ENCODE assay signal across 20 cellular contexts in genomic region chr2:235967358-235967757, GRCh38.
DNase-seq lines count a peak whose midpoint lies in the region; ATAC-seq, FAIRE-seq and TF ChIP-seq lines count a peak whose summit lies in the region.
"Had no signal": no experiment of that assay in that cellular context is flagged by ENCODE, and none has a peak within 500 bp of the region (broad histone marks: within the 10 kb centered on the region; RNA-seq: fewer than 3 reads in every experiment).

No MANE protein-coding gene starts in this region.

- no peak for FAIRE-seq in HepG2 (lab: Jason Lieb, UNC)
- FAIRE-seq: GM12892 had no signal

- no peak overlapping the region for H3T11ph ChIP-seq in H9 (ENCODE audit: low read length)

- no peak overlapping the region for H2BK120ac ChIP-seq in H9 (ENCODE audit: low read depth, low read length, poor library complexity, severe bottlenecking)

- TF ChIP-seq POLR2A in HepG2 (IDR thresholded peaks at IDR 0.05; ENCODE audit: insufficient read depth in 1 of 2, low read depth in 2 of 2, low read length in 2 of 2) (no peak), right lobe of liver (IDR thresholded peaks at IDR 0.05) (no peak)

- H3K4me3 Mint-ChIP-seq in H9 (no peak overlapping the region), T-helper 17 cell (peak overlapping the region; percentile 10)
- H3K4me3 Mint-ChIP-seq: CD4-positive, alpha-beta memory T cell; GM23338; HFFc6 had no signal

- no peak overlapping the region for H2BK5ac ChIP-seq in H9 (ENCODE audit: insufficient read length, low read length)

- CTCF ChIA-PET in HepG2 (lab: Yijun Ruan, JAX; ENCODE audit: low intra/inter-chr PET ratio, low total read pairs), result no interaction called here

- H3K9ac ChIP-seq in HepG2 (ENCODE audit: insufficient read depth, low read depth, low read length), result no peak overlapping the region
- no peak overlapping the region for H3K9ac ChIP-seq in H9 (ENCODE audit: extremely low read depth, insufficient read length, low read length)
- H3K9ac ChIP-seq: BLaER1 treated with 17β-estradiol and CSF1 and Interleukin-3, amounts not matched to agents 10 nM and 100 nM had no signal

- no peak overlapping the region for H2AK5ac ChIP-seq in H9 (ENCODE audit: insufficient read length, low read length)

- TF ChIP-seq EP300 in HepG2 (IDR thresholded peaks at IDR 0.05; ENCODE audit: low read depth in 2 of 2, low read length in 2 of 2), result no peak
- no peak for TF ChIP-seq EP300 in HepG2 (CRISPR knock-in tag; IDR thresholded peaks at IDR 0.05; ENCODE audit: borderline replicate concordance)

- POLR2A ChIA-PET in HepG2 (lab: Yijun Ruan, JAX), result no interaction called here

- H3K4me1 Mint-ChIP-seq in H9, result peaks cover 7 to 10% of the 10 kb centered on the region in 2 experiments
- H3K4me1 Mint-ChIP-seq in T-helper 17 cell, result no peaks in the 10 kb centered on the region
- H3K4me1 Mint-ChIP-seq: CD4-positive, alpha-beta memory T cell had no signal

- no peak for ATAC-seq in HepG2
- ATAC-seq in right lobe of liver, result no peak
- ATAC-seq in T-helper 17 cell, result no peak
- no peak for ATAC-seq in sciatic nerve
- ATAC-seq in lower lobe of right lung, result no peak
- ATAC-seq: GM23338 had no signal

- H2AFZ ChIP-seq in HepG2 (ENCODE audit: low read length) (no peak overlapping the region), H9 (ENCODE audit: low read length) (no peak overlapping the region)
- H2AFZ ChIP-seq: GM23338 had no signal

- intact Hi-C loops in HepG2 (cut with micrococcal nuclease; ENCODE audit: unreplicated experiment), result loop anchor here (10.0 kb wide), 1 partner anchor 1967 kb away; no protein-coding TSS in a partner anchor
- intact Hi-C loops in right lobe of liver (cut with DNase I), result no loop called here
- intact Hi-C loops in sciatic nerve (cut with DNase I), result no loop called here
- intact Hi-C loops in lower lobe of right lung (cut with DNase I), result no loop called here

- H3K4me1 ChIP-seq in HepG2 (ENCODE audit: insufficient read depth, low read length) (no peaks in the 10 kb centered on the region), right lobe of liver (no peaks in the 10 kb centered on the region), H9 (ENCODE audit: insufficient read depth, low read length) (no peaks in the 10 kb centered on the region; the same call in 1 of the 2 replicates), lower lobe of right lung (no peaks in the 10 kb centered on the region)
- H3K4me1 ChIP-seq: BE2C, HAP-1 had no signal

- WGBS in HepG2 (ENCODE audit: low lambda C conversion rate), result 97% methylated on average over 15 of the region's 15 CpGs
- 94% methylated on average over 15 of the region's 15 CpGs for WGBS in right lobe of liver (ENCODE audit: insufficient coverage, low coverage, low lambda C conversion rate, missing lambda C conversion rate)
- WGBS in H9 (ENCODE audit: extremely low coverage, insufficient read length, low lambda C conversion rate), result no CpG with 5 or more reads among the region's 15 CpGs

- TF ChIP-seq RAD21 in HepG2 (CRISPR knock-in tag; IDR thresholded peaks at IDR 0.05), result no peak

- no peak overlapping the region for H3K4me3 ChIP-seq in HepG2 (replicated peaks in 1 of 3; ENCODE audit: insufficient read depth in 1 of 3, low read depth in 2 of 3, low read length in 3 of 3)
- no peak overlapping the region for H3K4me3 ChIP-seq in right lobe of liver
- no peak overlapping the region for H3K4me3 ChIP-seq in lower lobe of right lung
- H3K4me3 ChIP-seq: BLaER1 treated with 17β-estradiol and CSF1 and Interleukin-3, amounts not matched to agents 10 nM and 100 nM; GM23338; HAP-1 had no signal

- H3K9me3 ChIP-seq in HepG2 (ENCODE audit: low read length) (no peaks in the 10 kb centered on the region), right lobe of liver (no peaks in the 10 kb centered on the region), H9 (ENCODE audit: control insufficient read depth, low read depth, low read length) (no peaks in the 10 kb centered on the region), T-helper 17 cell (ENCODE audit: control insufficient read depth, low read length, poor library complexity, severe bottlenecking) (no peaks in the 10 kb centered on the region), lower lobe of right lung (no peaks in the 10 kb centered on the region)
- H3K9me3 ChIP-seq: BE2C; BLaER1 treated with 17β-estradiol and CSF1 and Interleukin-3, amounts not matched to agents 10 nM and 100 nM; HAP-1 had no signal

- H3K36me3 ChIP-seq in HepG2 (replicated peaks in 1 of 2; ENCODE audit: control insufficient read depth in 1 of 2, insufficient read depth in 2 of 2, low read length in 2 of 2) (peaks cover 16 to 27% of the 10 kb centered on the region in 2 experiments), right lobe of liver (no peaks in the 10 kb centered on the region), lower lobe of right lung (peaks cover 32% of the 10 kb centered on the region)
- H3K36me3 ChIP-seq: BE2C, HAP-1 had no signal

- no peaks in the 10 kb centered on the region for H3K27me3 ChIP-seq in HepG2 (ENCODE audit: control insufficient read depth in 1 of 2, insufficient read depth in 2 of 2, low read length in 2 of 2)
- H3K27me3 ChIP-seq in right lobe of liver, result no peaks in the 10 kb centered on the region
- no peaks in the 10 kb centered on the region for H3K27me3 ChIP-seq in H9 (ENCODE audit: insufficient read depth, low read length)
- H3K27me3 ChIP-seq in lower lobe of right lung (ENCODE audit: low read depth), result no peaks in the 10 kb centered on the region
- H3K27me3 ChIP-seq: BE2C; BLaER1 treated with 17β-estradiol and CSF1 and Interleukin-3, amounts not matched to agents 10 nM and 100 nM had no signal

- H3K27ac Mint-ChIP-seq in H9, result no peak overlapping the region
- no peak overlapping the region for H3K27ac Mint-ChIP-seq in T-helper 17 cell
- H3K27ac Mint-ChIP-seq: CD4-positive, alpha-beta memory T cell; GM23338; HFFc6 had no signal

- H4K8ac ChIP-seq in H9 (replicated peaks; ENCODE audit: insufficient read length, low read depth, low read length), result no peak overlapping the region

- TF ChIP-seq CTCF in HepG2 (CRISPR knock-in tag; IDR thresholded peaks at IDR 0.05) (no peak), right lobe of liver (IDR thresholded peaks at IDR 0.05) (no peak), H9 (conservative IDR thresholded peaks at IDR 0.05) (no peak), GM13977 (IDR thresholded peaks at IDR 0.05; ENCODE audit: extremely low read depth, insufficient read depth, missing control alignments) (no peak), lower lobe of right lung (IDR thresholded peaks at IDR 0.05) (no peak)

- H3K9me3 Mint-ChIP-seq in H9, result no peaks in the 10 kb centered on the region
- H3K9me3 Mint-ChIP-seq: GM23338, HFFc6 had no signal

- in situ Hi-C loops in HepG2 (cut with HindIII; ENCODE audit: extremely low pct_ligation_motif_present, low pct_unique_long_range_greater_than_20kb), result no loop called here
- in situ Hi-C loops in GM13977 (cut with MboI; ENCODE audit: low pct_unique_long_range_greater_than_20kb, low sequenced_read_pairs, unreplicated experiment), result no loop called here

- no peak overlapping the region for H3K4me2 ChIP-seq in HepG2 (ENCODE audit: low read depth, low read length)
- no peak overlapping the region for H3K4me2 ChIP-seq in H9 (ENCODE audit: insufficient read depth, insufficient read length, low read length)
- H3K4me2 ChIP-seq: BLaER1 treated with 17β-estradiol and CSF1 and Interleukin-3, amounts not matched to agents 10 nM and 100 nM; GM23338 had no signal

- no peak overlapping the region for H3K56ac ChIP-seq in H9 (ENCODE audit: insufficient read length, low read depth, low read length)

- H3K18ac ChIP-seq in H9 (ENCODE audit: insufficient read length, low read depth, low read length), result no peak overlapping the region

- H3K27me3 Mint-ChIP-seq in H9 (ENCODE audit: low read depth) (peaks cover 2% of the 10 kb centered on the region; the same call in 1 of the 2 replicates), T-helper 17 cell (peaks cover 13% of the 10 kb centered on the region)

- H3K27ac ChIP-seq in HepG2 (ENCODE audit: extremely low read length, insufficient read depth, low read length) (no peak overlapping the region), right lobe of liver (no peak overlapping the region), H9 (ENCODE audit: insufficient read length, low read depth, low read length) (no peak overlapping the region), lower lobe of right lung (no peak overlapping the region)
- H3K27ac ChIP-seq: BLaER1 treated with 17β-estradiol and CSF1 and Interleukin-3, amounts not matched to agents 10 nM and 100 nM had no signal

- no peak overlapping the region for H4K91ac ChIP-seq in H9 (ENCODE audit: insufficient read length, low read depth, low read length)

- H3K14ac ChIP-seq in H9 (ENCODE audit: insufficient read depth, low read length), result no peak overlapping the region

- no peak for DNase-seq in HepG2 (ENCODE audit: low spot score)
- no peak for DNase-seq in right lobe of liver
- peak; percentile 5 for DNase-seq in H9
- no peak for DNase-seq in T-helper 17 cell
- peak; percentile 23 for DNase-seq in sciatic nerve (ENCODE audit: low spot score)
- no peak for DNase-seq in GM13977 (ENCODE audit: low spot score)
- DNase-seq in dermis blood vessel endothelial cell, result no peak
- no peak for DNase-seq in lower lobe of right lung
- DNase-seq: BE2C; Calu3; CD4-positive, alpha-beta memory T cell; COR-L47; DMS53; DMS79 treated with DMSO at 0.1 percent for 48 hours; GF-D8; HFFc6 had no signal

- no peak overlapping the region for H4K5ac ChIP-seq in H9 (ENCODE audit: insufficient read length, low read depth, low read length)

- H3K23ac ChIP-seq in H9 (ENCODE audit: insufficient read length, low read depth, low read length), result no peak overlapping the region

- H2BK12ac ChIP-seq in H9 (ENCODE audit: insufficient read length, low read depth, low read length), result no peak overlapping the region

- H3K79me2 ChIP-seq in HepG2 (ENCODE audit: insufficient read depth, low read length) (no peaks in the 10 kb centered on the region), H9 (ENCODE audit: insufficient read depth, low read length) (no peaks in the 10 kb centered on the region)

- H4K20me1 ChIP-seq in HepG2 (ENCODE audit: insufficient read depth, low read length) (no peaks in the 10 kb centered on the region), H9 (ENCODE audit: control insufficient read depth, insufficient read depth, insufficient read length) (no peaks in the 10 kb centered on the region)
- H4K20me1 ChIP-seq: BLaER1 treated with 17β-estradiol and CSF1 and Interleukin-3, amounts not matched to agents 10 nM and 100 nM had no signal

- no peak overlapping the region for H2BK15ac ChIP-seq in H9 (ENCODE audit: low read depth, low read length)

- H3K79me1 ChIP-seq in H9 (ENCODE audit: insufficient read depth, low read depth, low read length, poor library complexity, severe bottlenecking), result no peaks in the 10 kb centered on the region

- no TSS peak for BruUV-seq in HepG2 (replicated peaks; lab: Mats Ljungman, UMichigan)

- H3K36me3 Mint-ChIP-seq in H9 (ENCODE audit: insufficient read depth in 1 of 3, low read depth in 3 of 3), result peaks cover 7 to 16% (median 9%) of the 10 kb centered on the region in 3 experiments; a peak in 5 of 7 replicates
- H3K36me3 Mint-ChIP-seq in T-helper 17 cell (ENCODE audit: low read depth), result peaks cover 2% of the 10 kb centered on the region
- H3K36me3 Mint-ChIP-seq: CD4-positive, alpha-beta memory T cell had no signal

- no peaks in the 10 kb centered on the region for H3K23me2 ChIP-seq in H9 (ENCODE audit: insufficient read length, low read depth, low read length, poor library complexity, severe bottlenecking)

- H3K4ac ChIP-seq in H9 (ENCODE audit: low read depth, low read length), result no peak overlapping the region

- H2BK20ac ChIP-seq in H9 (ENCODE audit: low read depth, low read length, poor library complexity, severe bottlenecking), result no peak overlapping the region

Comparison
In these comparisons a context has a peak if more than half of its experiments do, and no peak if none do; other contexts are left out.
1. DNase-seq: peak in H9 (single experiment) and sciatic nerve (single experiment); none in HepG2 (single experiment), right lobe of liver (0 of 3), T-helper 17 cell (0 of 3), GM13977 (single experiment), dermis blood vessel endothelial cell (single experiment) and lower lobe of right lung (single experiment).